ENCODE assay signal across 10 cellular contexts in genomic region chr2:32977228-32977758, GRCh38. TPM values are rescaled to one million over a fixed set of nuclear protein-coding genes. Genes with fewer than 3 reads are reported as not detected.
DNase-seq lines count a peak whose midpoint lies in the region; ATAC-seq, FAIRE-seq and TF ChIP-seq lines count a peak whose summit lies in the region.
"Had no signal": no experiment of that assay in that cellular context is flagged by ENCODE, and none has a peak within 500 bp of the region (broad histone marks: within the 10 kb centered on the region; RNA-seq: fewer than 3 reads in every experiment).

No MANE protein-coding gene starts in this region.

- H3K27me3 ChIP-seq in colonic mucosa = no peaks in the 10 kb centered on the region

- H3K9me3 ChIP-seq in A549 = peaks cover 15% of the 10 kb centered on the region; the same call in 2 of the 3 replicates
- H3K9me3 ChIP-seq in colonic mucosa = no peaks in the 10 kb centered on the region
- peaks cover 0 to 2% of the 10 kb centered on the region in 2 donors for H3K9me3 ChIP-seq in kidney (ENCODE audit: control insufficient read depth in 1 of 2, low read length in 2 of 2)

- intact Hi-C loops in colonic mucosa (cut with DNase I) = no loop called here
- intact Hi-C loops in kidney (cut with DNase I) = no loop called here

- TF ChIP-seq CTCF in A549 (IDR thresholded peaks at IDR 0.05) = no peak
- TF ChIP-seq CTCF in colonic mucosa (IDR thresholded peaks at IDR 0.05) = no peak
- no peak for TF ChIP-seq CTCF in kidney (IDR thresholded peaks at IDR 0.05; ENCODE audit: borderline replicate concordance, extremely low read depth, insufficient read depth)

- FAIRE-seq in A549 (lab: Jason Lieb, UNC) (no peak), kidney (lab: Jason Lieb, UNC) (no peak)

- DNase-seq in A549 (ENCODE audit: low read depth in 1 of 2, low spot score in 1 of 2) (peak in 1 of 2 experiments; percentile 65), NCI-H1694 (lab: John Stamatoyannopoulos, UW) (peak; percentile 61), colonic mucosa (peak; percentile 97), kidney (peak; percentile 90), SK-N-DZ (ENCODE audit: low spot score) (no peak), hypothalamus (lab: John Stamatoyannopoulos, UW) (no peak), NCI-H526 treated with DMSO at 0.1 percent for 48 hours (lab: John Stamatoyannopoulos, UW) (no peak), NCI-H524 treated with DMSO at 0.1 percent for 48 hours (lab: John Stamatoyannopoulos, UW) (no peak)
- DNase-seq: activated effector memory CD4-positive, alpha-beta T cell treated with Interleukin-2 at 50 U/mL for 16 hours; OCI-M1 had no signal

- peak overlapping the region; percentile 69 for H3K4me2 ChIP-seq in A549

- WGBS in A549 (ENCODE audit: missing lambda C conversion rate) = 16% methylated on average over 6 of the region's 6 CpGs

- TF ChIP-seq POLR2A in A549 (IDR thresholded peaks at IDR 0.05; ENCODE audit: low read length) = no peak

- H3K27ac ChIP-seq in A549 (peak overlapping the region; percentile 49 to 64; a peak in 5 of 6 replicates), colonic mucosa (peak overlapping the region; percentile 60), kidney (ENCODE audit: low read depth in 2 of 2, low read length in 2 of 2) (no peak overlapping the region)

- H3K4me3 ChIP-seq in A549 (no peak overlapping the region), colonic mucosa (no peak overlapping the region), kidney (ENCODE audit: low read length in 2 of 2) (no peak overlapping the region)

- TF ChIP-seq RAD21 in A549 (conservative IDR thresholded peaks at IDR 0.05 in 1 of 2, IDR thresholded peaks at IDR 0.05 in 1 of 2) = no peak

- H3K9ac ChIP-seq in colonic mucosa (ENCODE audit: low read depth in 2 of 2, low read length in 2 of 2) (peak overlapping the region in 1 of 2 donors; percentile 67), kidney (ENCODE audit: low read length in 2 of 2) (no peak overlapping the region)

- CTCF ChIA-PET in A549 (lab: Yijun Ruan, JAX) = interaction anchor here (1.3 to 1.5 kb wide), 2 partner anchors 17 to 57 kb away, joined by 5 read pairs; no protein-coding TSS in a partner anchor

- no peak for TF ChIP-seq EP300 in A549 (IDR thresholded peaks at IDR 0.05)

- H3K4me1 ChIP-seq in A549 (peaks cover 18% of the 10 kb centered on the region), colonic mucosa (peaks cover 6% of the 10 kb centered on the region), kidney (ENCODE audit: control insufficient read depth in 1 of 2, insufficient read depth in 1 of 2, low read depth in 1 of 2, low read length in 2 of 2) (no peaks in the 10 kb centered on the region)

- no peaks in the 10 kb centered on the region for H3K36me3 ChIP-seq in colonic mucosa
- H3K36me3 ChIP-seq in kidney (ENCODE audit: control insufficient read depth in 1 of 2, insufficient read depth in 2 of 2, low read length in 2 of 2) = no peaks in the 10 kb centered on the region

- POLR2A ChIA-PET in A549 (lab: Yijun Ruan, JAX) = no interaction called here

- ATAC-seq in A549 = peak; percentile 91 to 94

TF ChIP-seq in A549, 52 proteins besides CTCF, POLR2A, EP300 and RAD21:
- TF ChIP-seq PHF8 (IDR thresholded peaks at IDR 0.05; ENCODE audit: borderline replicate concordance, low read depth) (no peak), E2F6 (IDR thresholded peaks at IDR 0.05; ENCODE audit: borderline replicate concordance, low read depth) (no peak), KDM1A (IDR thresholded peaks at IDR 0.05; ENCODE audit: low read depth) (no peak), ZFP36 (IDR thresholded peaks at IDR 0.05; ENCODE audit: borderline replicate concordance, partially characterized antibody) (no peak), BHLHE40 (IDR thresholded peaks at IDR 0.05; ENCODE audit: low read depth, low read length) (no peak), RARB (CRISPR knock-in tag; IDR thresholded peaks at IDR 0.05) (no peak), RCOR1 (IDR thresholded peaks at IDR 0.05; ENCODE audit: low read depth, low read length) (no peak)
- TF ChIP-seq, protein P1, sequence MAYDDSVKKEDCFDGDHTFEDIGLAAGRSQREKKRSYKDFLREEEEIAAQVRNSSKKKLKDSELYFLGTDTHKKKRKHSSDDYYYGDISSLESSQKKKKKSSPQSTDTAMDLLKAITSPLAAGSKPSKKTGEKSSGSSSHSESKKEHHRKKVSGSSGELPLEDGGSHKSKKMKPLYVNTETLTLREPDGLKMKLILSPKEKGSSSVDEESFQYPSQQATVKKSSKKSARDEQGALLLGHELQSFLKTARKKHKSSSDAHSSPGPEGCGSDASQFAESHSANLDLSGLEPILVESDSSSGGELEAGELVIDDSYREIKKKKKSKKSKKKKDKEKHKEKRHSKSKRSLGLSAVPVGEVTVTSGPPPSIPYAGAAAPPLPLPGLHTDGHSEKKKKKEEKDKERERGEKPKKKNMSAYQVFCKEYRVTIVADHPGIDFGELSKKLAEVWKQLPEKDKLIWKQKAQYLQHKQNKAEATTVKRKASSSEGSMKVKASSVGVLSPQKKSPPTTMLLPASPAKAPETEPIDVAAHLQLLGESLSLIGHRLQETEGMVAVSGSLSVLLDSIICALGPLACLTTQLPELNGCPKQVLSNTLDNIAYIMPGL (CRISPR knock-in tag; IDR thresholded peaks at IDR 0.05; ENCODE audit: borderline replicate concordance) = no peak
- TF ChIP-seq, protein P2, sequence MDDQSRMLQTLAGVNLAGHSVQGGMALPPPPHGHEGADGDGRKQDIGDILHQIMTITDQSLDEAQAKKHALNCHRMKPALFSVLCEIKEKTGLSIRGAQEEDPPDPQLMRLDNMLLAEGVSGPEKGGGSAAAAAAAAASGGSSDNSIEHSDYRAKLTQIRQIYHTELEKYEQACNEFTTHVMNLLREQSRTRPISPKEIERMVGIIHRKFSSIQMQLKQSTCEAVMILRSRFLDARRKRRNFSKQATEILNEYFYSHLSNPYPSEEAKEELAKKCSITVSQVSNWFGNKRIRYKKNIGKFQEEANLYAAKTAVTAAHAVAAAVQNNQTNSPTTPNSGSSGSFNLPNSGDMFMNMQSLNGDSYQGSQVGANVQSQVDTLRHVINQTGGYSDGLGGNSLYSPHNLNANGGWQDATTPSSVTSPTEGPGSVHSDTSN (IDR thresholded peaks at IDR 0.05) = no peak

RNA-seq across cellular contexts. Expression of gene LTBP1, which starts 30.5 kb away (rescaled TPM):
- polyA plus RNA-seq in A549 (2011; rRNA removed) (30.4 and 42.5 TPM in 2 replicates), A549 (2017; fragmentation: RNase III; extraction: RNeasy Plus Mini Kit Qiagen cat#74134 plus additional on column Dnase treatment) (17.6 to 24.2 TPM (median 23.8 TPM) in 3 replicates), kidney (ENCODE audit: insufficient read depth, low read depth, low replicate concordance) (9.3 TPM)
- 7.5 and 7.9 TPM in 2 replicates for polyA plus RNA-seq in A549 (2012; cell fraction: cytosol; rRNA removed)
- polyA plus RNA-seq in A549 (2012; cell fraction: nucleus; rRNA removed) = 13.4 and 18.1 TPM in 2 replicates
- 73.4 and 79.3 TPM in 2 replicates for polyA minus RNA-seq in A549 (2011; rRNA and poly(A)+ RNA removed)
- total RNA-seq in colonic mucosa (10 to 100 TPM; 19.4 to 23.1 TPM), kidney (39.8 TPM)
- 6.4 and 7.7 TPM in 2 replicates for polyA plus RNA-seq in SK-N-DZ (2014; cell fraction: cytosol; rRNA removed)
- 2.5 and 5.4 TPM in 2 replicates for polyA plus RNA-seq in SK-N-DZ (2014; cell fraction: nucleus; rRNA removed)

Comparison
In these comparisons a context has a peak if more than half of its experiments do, and no peak if none do; other contexts are left out.
1. DNase-seq: peak in NCI-H1694 (single experiment), colonic mucosa (single experiment) and kidney (single experiment); none in SK-N-DZ (single experiment), hypothalamus (0 of 51), NCI-H526 treated with DMSO at 0.1 percent for 48 hours (single experiment) and NCI-H524 treated with DMSO at 0.1 percent for 48 hours (single experiment).
2. H3K27ac ChIP-seq: peak in A549 (2 of 2) and colonic mucosa (single experiment); none in kidney (0 of 2).